1 cellular context compared by ENCODE assay signal in the genomic region with DNA sequence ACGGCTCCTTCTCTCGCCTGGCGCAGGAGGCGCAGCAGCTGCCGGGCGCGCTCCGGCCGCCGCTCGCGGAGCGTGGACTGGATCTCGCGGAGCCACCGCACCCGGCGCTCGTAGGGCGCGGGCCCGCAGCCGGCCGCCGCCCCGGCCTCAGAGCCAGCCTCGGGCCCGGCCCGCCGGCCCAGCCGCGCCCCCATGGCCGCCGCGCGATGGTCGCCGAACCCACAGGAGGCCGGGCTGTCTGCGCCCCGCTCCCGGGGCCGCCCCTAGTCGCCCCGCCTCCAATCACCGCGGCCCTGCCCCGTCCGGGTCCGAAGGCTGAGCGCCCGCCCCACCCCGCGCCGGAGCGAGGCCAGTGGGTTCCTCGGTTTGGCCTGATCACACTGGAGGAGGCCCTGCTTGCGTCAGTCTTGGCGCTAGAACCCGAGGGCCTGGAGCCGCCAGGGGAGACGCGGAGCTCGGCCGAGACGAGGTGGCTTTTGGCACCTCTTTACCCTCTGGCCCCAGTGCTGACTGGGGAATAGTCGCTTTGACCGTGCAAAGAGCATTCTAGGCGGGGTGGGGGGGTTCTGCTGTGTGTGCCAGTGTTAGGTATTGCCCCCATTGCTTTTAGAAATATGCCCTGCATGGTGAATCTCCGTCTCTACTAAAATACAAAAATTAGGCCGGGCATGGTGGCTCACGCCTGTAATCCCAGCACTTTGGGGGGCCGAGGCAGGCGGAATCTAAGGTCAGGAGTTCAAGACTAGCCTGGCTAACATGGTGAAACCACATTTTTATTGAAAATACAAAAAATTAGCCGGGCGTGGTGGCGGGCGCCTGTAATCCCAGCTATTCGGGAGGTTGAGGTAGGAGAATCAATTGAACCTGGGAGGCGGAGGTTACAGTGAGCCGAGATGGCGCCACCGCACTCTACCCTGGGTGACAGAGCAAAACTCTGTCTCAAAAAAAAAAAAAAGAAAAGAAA.
TF ChIP-seq lines count a peak whose summit lies in the region.

Gene LRRC75B, minus strand, starts transcription at position 228 of the 964 bp plus-strand sequence. Its CDS starts 34 bp downstream, at position 194.

TF ChIP-seq in HCT116, 20 proteins besides CTCF, POLR2A, EP300 and RAD21 (continued from another document):
- TF ChIP-seq, protein P1, sequence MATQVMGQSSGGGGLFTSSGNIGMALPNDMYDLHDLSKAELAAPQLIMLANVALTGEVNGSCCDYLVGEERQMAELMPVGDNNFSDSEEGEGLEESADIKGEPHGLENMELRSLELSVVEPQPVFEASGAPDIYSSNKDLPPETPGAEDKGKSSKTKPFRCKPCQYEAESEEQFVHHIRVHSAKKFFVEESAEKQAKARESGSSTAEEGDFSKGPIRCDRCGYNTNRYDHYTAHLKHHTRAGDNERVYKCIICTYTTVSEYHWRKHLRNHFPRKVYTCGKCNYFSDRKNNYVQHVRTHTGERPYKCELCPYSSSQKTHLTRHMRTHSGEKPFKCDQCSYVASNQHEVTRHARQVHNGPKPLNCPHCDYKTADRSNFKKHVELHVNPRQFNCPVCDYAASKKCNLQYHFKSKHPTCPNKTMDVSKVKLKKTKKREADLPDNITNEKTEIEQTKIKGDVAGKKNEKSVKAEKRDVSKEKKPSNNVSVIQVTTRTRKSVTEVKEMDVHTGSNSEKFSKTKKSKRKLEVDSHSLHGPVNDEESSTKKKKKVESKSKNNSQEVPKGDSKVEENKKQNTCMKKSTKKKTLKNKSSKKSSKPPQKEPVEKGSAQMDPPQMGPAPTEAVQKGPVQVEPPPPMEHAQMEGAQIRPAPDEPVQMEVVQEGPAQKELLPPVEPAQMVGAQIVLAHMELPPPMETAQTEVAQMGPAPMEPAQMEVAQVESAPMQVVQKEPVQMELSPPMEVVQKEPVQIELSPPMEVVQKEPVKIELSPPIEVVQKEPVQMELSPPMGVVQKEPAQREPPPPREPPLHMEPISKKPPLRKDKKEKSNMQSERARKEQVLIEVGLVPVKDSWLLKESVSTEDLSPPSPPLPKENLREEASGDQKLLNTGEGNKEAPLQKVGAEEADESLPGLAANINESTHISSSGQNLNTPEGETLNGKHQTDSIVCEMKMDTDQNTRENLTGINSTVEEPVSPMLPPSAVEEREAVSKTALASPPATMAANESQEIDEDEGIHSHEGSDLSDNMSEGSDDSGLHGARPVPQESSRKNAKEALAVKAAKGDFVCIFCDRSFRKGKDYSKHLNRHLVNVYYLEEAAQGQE (IDR thresholded peaks at IDR 0.05; ENCODE audit: low read depth), result no peak
